In genomic region chr4:108166441-108167315, GRCh38 we compare ENCODE assay signal across 8 cellular contexts. TPM values are rescaled to one million over a fixed set of nuclear protein-coding genes. Genes with fewer than 3 reads are reported as not detected.
A peak's percentile ranks its signal among the peaks of the same experiment; 100 is the strongest.
DNase-seq lines count a peak whose midpoint lies in the region; ATAC-seq, FAIRE-seq and TF ChIP-seq lines count a peak whose summit lies in the region.

No MANE protein-coding gene starts in this region.

- no peak for FAIRE-seq in kidney (lab: Jason Lieb, UNC)

- peak overlapping the region; percentile 95 for H3K27ac Mint-ChIP-seq in activated naive CD8-positive, alpha-beta T cell treated with anti-CD3 and anti-CD28 coated beads, Interleukin-2, amount 50 U/mL, for 24 hours

- ATAC-seq in HG02678 (IDR thresholded peaks at IDR 0.05; ENCODE audit: unreplicated experiment) (peak; percentile 35), HG02938 (IDR thresholded peaks at IDR 0.05; ENCODE audit: unreplicated experiment) (no peak), GM19467 (IDR thresholded peaks at IDR 0.05; ENCODE audit: unreplicated experiment) (no peak)
- peak; percentile 44 for ATAC-seq in activated naive CD8-positive, alpha-beta T cell treated with anti-CD3 and anti-CD28 coated beads, Interleukin-2, amount 50 U/mL, for 24 hours

- peak overlapping the region; percentile 75 for H3K27ac ChIP-seq in SJSA1
- H3K27ac ChIP-seq in kidney (ENCODE audit: low read depth in 2 of 2, low read length in 2 of 2) = no peak overlapping the region

- peak overlapping the region; percentile 96 for H3K4me3 Mint-ChIP-seq in activated naive CD8-positive, alpha-beta T cell treated with anti-CD3 and anti-CD28 coated beads, Interleukin-2, amount 50 U/mL, for 24 hours

- H3K4me1 ChIP-seq in SJSA1 (replicated peaks) (peaks cover 59% of the 10 kb centered on the region), kidney (ENCODE audit: control insufficient read depth in 1 of 2, insufficient read depth in 1 of 2, low read depth in 1 of 2, low read length in 2 of 2) (peaks cover 0 to 2% of the 10 kb centered on the region in 2 donors)

- H3K4me3 ChIP-seq in SJSA1 = peak overlapping the region; percentile 67
- peak overlapping the region; percentile 53 to 61 for H3K4me3 ChIP-seq in kidney (ENCODE audit: low read length in 2 of 2)

- TF ChIP-seq CTCF in kidney (IDR thresholded peaks at IDR 0.05; ENCODE audit: borderline replicate concordance, extremely low read depth, insufficient read depth) = no peak

- intact Hi-C loops in kidney (cut with DNase I) = no loop called here

- H3K27me3 ChIP-seq in SJSA1 (replicated peaks) = peaks cover 10% of the 10 kb centered on the region

- peaks cover 36% of the 10 kb centered on the region for H3K36me3 ChIP-seq in SJSA1
- no peaks in the 10 kb centered on the region for H3K36me3 ChIP-seq in kidney (ENCODE audit: control insufficient read depth in 1 of 2, insufficient read depth in 2 of 2, low read length in 2 of 2)

- peaks cover 12% of the 10 kb centered on the region for H3K27me3 Mint-ChIP-seq in activated naive CD8-positive, alpha-beta T cell treated with anti-CD3 and anti-CD28 coated beads, Interleukin-2, amount 50 U/mL, for 24 hours

- H3K9me3 ChIP-seq in SJSA1 (replicated peaks) = no peaks in the 10 kb centered on the region
- H3K9me3 ChIP-seq in kidney (ENCODE audit: control insufficient read depth in 1 of 2, low read length in 2 of 2) = no peaks in the 10 kb centered on the region

- H3K9ac ChIP-seq in kidney (ENCODE audit: low read length in 2 of 2) = no peak overlapping the region

- peaks cover 52% of the 10 kb centered on the region for H3K4me1 Mint-ChIP-seq in activated naive CD8-positive, alpha-beta T cell treated with anti-CD3 and anti-CD28 coated beads, Interleukin-2, amount 50 U/mL, for 24 hours

- H3K9me3 Mint-ChIP-seq in activated naive CD8-positive, alpha-beta T cell treated with anti-CD3 and anti-CD28 coated beads, Interleukin-2, amount 50 U/mL, for 24 hours = no peaks in the 10 kb centered on the region

- DNase-seq in DMS 273 (lab: John Stamatoyannopoulos, UW; ENCODE audit: unreplicated experiment) = peak; percentile 76
- peak; percentile 49 to 69 for DNase-seq in SJSA1 (ENCODE audit: low read depth in 1 of 2, low spot score in 2 of 2)
- peak; percentile 77 for DNase-seq in activated naive CD8-positive, alpha-beta T cell treated with anti-CD3 and anti-CD28 coated beads, Interleukin-2, amount 50 U/mL, for 24 hours
- DNase-seq in kidney = peak; percentile 77
- peak; percentile 50 to 56 for DNase-seq in stimulated activated CD4-positive, alpha-beta T cell treated with anti-CD3 and anti-CD28 coated beads, Interleukin-4, amount 100 ng/mL, for 48 hours (ENCODE audit: low read depth in 2 of 2)

- H3K36me3 Mint-ChIP-seq in activated naive CD8-positive, alpha-beta T cell treated with anti-CD3 and anti-CD28 coated beads, Interleukin-2, amount 50 U/mL, for 24 hours (ENCODE audit: low read depth) = peaks cover 16% of the 10 kb centered on the region

RNA-seq across cellular contexts. Expression of gene LEF1, which starts 2.1 kb away (rescaled TPM):
- total RNA-seq in SJSA1 (2014; rRNA removed; shearing (Covaris generic)) = 46.3 and 55.5 TPM in 2 replicates
- total RNA-seq in kidney = 14.5 TPM
- polyA plus RNA-seq in kidney (ENCODE audit: insufficient read depth, low read depth, low replicate concordance) = 5.1 TPM

Comparison
In these comparisons a context has a peak if more than half of its experiments do, and no peak if none do; other contexts are left out.
1. ATAC-seq: peak in HG02678 (single experiment) and activated naive CD8-positive, alpha-beta T cell treated with anti-CD3 and anti-CD28 coated beads, Interleukin-2, amount 50 U/mL, for 24 hours (single experiment); none in HG02938 (single experiment) and GM19467 (single experiment).
2. Peak in every context shown above with its lines, with median percentiles within 50 percentile points of each other: DNase-seq.